In the genomic region with DNA sequence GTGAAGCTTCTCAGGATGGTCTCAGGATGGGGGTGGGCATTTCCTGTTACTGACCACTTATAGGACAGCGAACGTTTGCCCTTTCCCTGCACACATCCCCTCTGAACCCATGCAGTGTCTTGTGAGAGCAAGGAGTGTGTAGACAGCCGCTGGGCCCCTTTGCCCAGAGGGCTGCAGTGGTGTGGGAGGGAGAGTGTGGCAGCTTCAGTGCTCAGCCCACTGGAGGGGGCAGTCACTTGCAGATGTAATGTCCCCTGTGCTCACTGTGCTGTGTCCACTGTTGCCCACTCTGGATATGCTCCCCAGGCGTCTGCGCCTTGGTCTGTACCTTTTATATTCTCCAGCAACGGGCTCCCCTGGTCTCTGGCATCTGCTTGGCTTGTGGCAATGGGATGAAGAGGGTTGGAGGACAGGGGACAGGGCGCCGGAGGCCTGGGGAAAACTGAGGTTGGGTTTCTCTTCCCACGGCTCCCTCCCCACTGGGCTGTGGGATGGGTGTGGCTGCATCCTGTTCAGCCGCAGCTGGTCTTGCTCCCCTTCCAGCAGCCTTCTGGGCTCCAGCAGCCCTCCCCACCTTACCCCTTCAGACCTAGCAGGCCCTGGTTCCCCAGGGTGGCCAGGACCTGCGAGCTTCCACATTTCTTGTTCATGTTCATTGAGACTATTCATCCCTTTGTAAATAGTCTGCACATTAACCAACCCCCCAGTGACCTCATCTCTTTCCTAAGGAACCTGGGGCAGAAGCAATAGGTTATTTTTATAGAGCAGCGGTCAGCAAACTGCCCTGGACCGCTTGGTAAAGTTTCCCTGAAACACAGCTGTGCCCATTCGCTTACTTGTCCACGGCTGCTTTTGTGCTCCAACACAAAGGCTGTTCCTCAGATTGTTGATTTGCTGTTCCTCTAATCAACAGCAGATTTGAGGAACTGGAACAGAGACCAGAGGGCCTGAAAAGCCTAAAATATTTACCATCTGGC, we compare ENCODE assay signal across 11 cellular contexts. TPM values are rescaled to one million over a fixed set of nuclear protein-coding genes. Genes with fewer than 3 reads are reported as not detected.
DNase-seq lines count a peak whose midpoint lies in the region; ATAC-seq and TF ChIP-seq lines count a peak whose summit lies in the region.
"Had no signal": no experiment of that assay in that cellular context is flagged by ENCODE, and none has a peak within 500 bp of the region (broad histone marks: within the 10 kb centered on the region; RNA-seq: fewer than 3 reads in every experiment).

No MANE protein-coding gene starts in this region.

- H3K4me3 ChIP-seq in vagina: no peak overlapping the region

- H3K4me1 ChIP-seq in vagina: peaks cover 3% of the 10 kb centered on the region

- intact Hi-C loops in vagina (cut with DNase I): no loop called here

- H3K36me3 Mint-ChIP-seq in activated naive CD4-positive, alpha-beta T cell treated with anti-CD3 and anti-CD28 coated beads, Interleukin-2, amount 50 U/mL, for 72 hours: peaks cover 5 to 15% of the 10 kb centered on the region in 2 donors
- peaks cover 5% of the 10 kb centered on the region for H3K36me3 Mint-ChIP-seq in memory B cell

- H3K27ac ChIP-seq in angular gyrus (ENCODE audit: low read depth, low read length) (peak overlapping the region; percentile 14), vagina (peak overlapping the region; percentile 7)

- peaks cover 13% of the 10 kb centered on the region for H3K4me1 Mint-ChIP-seq in memory B cell

- H3K4me3 Mint-ChIP-seq in memory B cell: no peak overlapping the region

- peak overlapping the region; percentile 53 to 90 for H3K27ac Mint-ChIP-seq in activated naive CD4-positive, alpha-beta T cell treated with anti-CD3 and anti-CD28 coated beads, Interleukin-2, amount 50 U/mL, for 72 hours
- peak overlapping the region; percentile 28 for H3K27ac Mint-ChIP-seq in memory B cell

- ATAC-seq in activated naive CD4-positive, alpha-beta T cell treated with anti-CD3 and anti-CD28 coated beads, Interleukin-2, amount 50 U/mL, for 72 hours: peak in 1 of 2 donors; percentile 22
- ATAC-seq in memory B cell (ENCODE audit: low read depth): no peak
- no peak for ATAC-seq in HG03460 (IDR thresholded peaks at IDR 0.05; ENCODE audit: unreplicated experiment)
- ATAC-seq in HG03039 (IDR thresholded peaks at IDR 0.05; ENCODE audit: unreplicated experiment): no peak

- H3K9me3 Mint-ChIP-seq in activated naive CD4-positive, alpha-beta T cell treated with anti-CD3 and anti-CD28 coated beads, Interleukin-2, amount 50 U/mL, for 72 hours: no peaks in the 10 kb centered on the region
- H3K9me3 Mint-ChIP-seq in memory B cell: no peaks in the 10 kb centered on the region

- H3K27me3 Mint-ChIP-seq in memory B cell: no peaks in the 10 kb centered on the region

- H3K27me3 ChIP-seq in vagina: no peaks in the 10 kb centered on the region

- TF ChIP-seq POLR2A in vagina (IDR thresholded peaks at IDR 0.05): no peak

- peaks cover 0 to 12% of the 10 kb centered on the region in 2 donors for H3K36me3 ChIP-seq in vagina

- no peak for DNase-seq in activated naive CD4-positive, alpha-beta T cell treated with anti-CD3 and anti-CD28 coated beads, Interleukin-2, amount 50 U/mL, for 72 hours (ENCODE audit: low spot score in 2 of 2)
- DNase-seq in activated naive CD4-positive, alpha-beta T cell treated with Interleukin-2 at 50 U/mL for 16 hours: no peak
- DNase-seq in memory B cell (ENCODE audit: low spot score in 2 of 2): no peak
- no peak for DNase-seq in vagina (ENCODE audit: extremely low spot score in 2 of 2)
- DNase-seq in activated effector memory CD4-positive, alpha-beta T cell treated with anti-CD3 and anti-CD28 coated beads, Interleukin-2, amount 50 U/mL, for 16 hours: no peak
- DNase-seq: AML-193; cerebellar nuclear complex; stimulated activated CD4-positive, alpha-beta T cell treated with anti-CD3 and anti-CD28 coated beads, Interleukin-15, amount 100 ng/mL, for 24 hours had no signal

- TF ChIP-seq CTCF in vagina (IDR thresholded peaks at IDR 0.05): no peak

- no peaks in the 10 kb centered on the region for H3K9me3 ChIP-seq in vagina

RNA-seq across cellular contexts. Expression of gene ZNF789, which starts 6.1 kb away (rescaled TPM):
- 10 to 100 TPM; 21.5 to 49.7 TPM for total RNA-seq in activated naive CD4-positive, alpha-beta T cell treated with anti-CD3 and anti-CD28 coated beads, Interleukin-2, amount 50 U/mL, for 72 hours
- total RNA-seq in vagina: 14.5 TPM

RNA-seq across cellular contexts. Expression of gene ATP5MF, which starts 12.8 kb away (rescaled TPM):
- 100 to 1,000 TPM; 287 to 438 TPM for total RNA-seq in activated naive CD4-positive, alpha-beta T cell treated with anti-CD3 and anti-CD28 coated beads, Interleukin-2, amount 50 U/mL, for 72 hours
- total RNA-seq in vagina: 463 TPM

RNA-seq across cellular contexts. Expression of gene ZNF394, which starts 21.3 kb away (rescaled TPM):
- total RNA-seq in activated naive CD4-positive, alpha-beta T cell treated with anti-CD3 and anti-CD28 coated beads, Interleukin-2, amount 50 U/mL, for 72 hours: 10 to 100 TPM; 25.0 to 50.7 TPM
- 36.1 TPM for total RNA-seq in vagina

RNA-seq across cellular contexts. Expression of gene ZKSCAN5, which starts 25.7 kb away (rescaled TPM):
- total RNA-seq in activated naive CD4-positive, alpha-beta T cell treated with anti-CD3 and anti-CD28 coated beads, Interleukin-2, amount 50 U/mL, for 72 hours: 10 to 100 TPM in 1 of 2 donors, 1 to 10 TPM in 1; 9.6 to 14.0 TPM
- 7.1 TPM for total RNA-seq in vagina

RNA-seq across cellular contexts. Expression of gene CPSF4, which starts 40.0 kb away (rescaled TPM):
- total RNA-seq in activated naive CD4-positive, alpha-beta T cell treated with anti-CD3 and anti-CD28 coated beads, Interleukin-2, amount 50 U/mL, for 72 hours: 10 to 100 TPM; 47.5 to 62.1 TPM
- 23.8 TPM for total RNA-seq in vagina
